In the genomic region with DNA sequence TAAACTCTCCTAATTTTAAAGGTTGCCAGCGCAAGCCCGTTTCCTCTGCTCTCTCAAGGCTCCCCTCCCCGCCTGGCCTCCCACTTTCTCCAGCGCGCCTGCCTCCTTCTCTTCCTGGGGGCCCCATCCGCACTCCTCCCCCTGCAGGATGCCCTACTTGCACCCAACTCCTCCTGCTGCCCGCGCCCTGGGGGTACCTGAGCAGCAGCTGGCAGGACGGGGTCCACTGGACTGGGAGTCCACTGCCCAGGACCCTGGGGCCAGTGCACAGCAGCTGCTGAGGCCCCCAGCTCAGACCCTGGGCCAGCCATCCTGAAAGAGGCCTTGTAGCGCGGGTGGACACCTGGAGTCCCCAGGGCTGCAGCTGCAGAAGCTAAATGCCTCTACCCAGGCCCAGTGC, we compare ENCODE assay signal across 1 cellular context.
TF ChIP-seq lines count a peak whose summit lies in the region.

No MANE protein-coding gene starts in this region.

TF ChIP-seq in GM23338, 12 proteins besides CTCF, POLR2A, EP300 and RAD21:
- TF ChIP-seq JUNB (IDR thresholded peaks at IDR 0.05; ENCODE audit: unreplicated experiment) (no peak), ZNF331 (CRISPR knock-in tag; IDR thresholded peaks at IDR 0.05; ENCODE audit: low read depth) (no peak), POLR2AphosphoS5 (IDR thresholded peaks at IDR 0.05; ENCODE audit: low read depth) (no peak), STAT1 (IDR thresholded peaks at IDR 0.05; ENCODE audit: unreplicated experiment) (no peak), EZH2 (IDR thresholded peaks at IDR 0.05; ENCODE audit: low read depth, unreplicated experiment) (no peak), REST (IDR thresholded peaks at IDR 0.05; ENCODE audit: unreplicated experiment) (no peak)
- TF ChIP-seq, protein P1, sequence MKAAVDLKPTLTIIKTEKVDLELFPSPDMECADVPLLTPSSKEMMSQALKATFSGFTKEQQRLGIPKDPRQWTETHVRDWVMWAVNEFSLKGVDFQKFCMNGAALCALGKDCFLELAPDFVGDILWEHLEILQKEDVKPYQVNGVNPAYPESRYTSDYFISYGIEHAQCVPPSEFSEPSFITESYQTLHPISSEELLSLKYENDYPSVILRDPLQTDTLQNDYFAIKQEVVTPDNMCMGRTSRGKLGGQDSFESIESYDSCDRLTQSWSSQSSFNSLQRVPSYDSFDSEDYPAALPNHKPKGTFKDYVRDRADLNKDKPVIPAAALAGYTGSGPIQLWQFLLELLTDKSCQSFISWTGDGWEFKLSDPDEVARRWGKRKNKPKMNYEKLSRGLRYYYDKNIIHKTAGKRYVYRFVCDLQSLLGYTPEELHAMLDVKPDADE (IDR thresholded peaks at IDR 0.05) = no peak
